Comparison of ENCODE assay signal across 10 cellular contexts in genomic region chr12:47082963-47083621, GRCh38. TPM values are rescaled to one million over a fixed set of nuclear protein-coding genes. Genes with fewer than 3 reads are reported as not detected.
DNase-seq lines count a peak whose midpoint lies in the region; ATAC-seq and TF ChIP-seq lines count a peak whose summit lies in the region.
"Had no signal": no experiment of that assay in that cellular context is flagged by ENCODE, and none has a peak within 500 bp of the region (broad histone marks: within the 10 kb centered on the region; RNA-seq: fewer than 3 reads in every experiment).

No MANE protein-coding gene starts in this region.

- H3K79me2 ChIP-seq in GM23248 (ENCODE audit: insufficient read depth): peaks cover 7% of the 10 kb centered on the region; the same call in 1 of the 2 replicates

- DNase-seq in AG04450 (ENCODE audit: low read depth, low spot score) (peak; percentile 57), GM23248 (peak; percentile 95), T1000 (lab: John Stamatoyannopoulos, UW) (peak; percentile 35), hepatic stellate cell (ENCODE audit: low spot score) (peak; percentile 70), H7 (no peak), cerebellum (ENCODE audit: low spot score) (no peak)
- no peak for DNase-seq in activated effector memory CD4-positive, alpha-beta T cell treated with Interleukin-2 at 50 U/mL for 16 hours
- DNase-seq: effector memory CD4-positive, alpha-beta T cell had no signal

- in situ Hi-C loops in GM23248 (cut with MboI): no loop called here

- H3K4me3 ChIP-seq in AG04450 (ENCODE audit: low read depth, low read length) (no peak overlapping the region), GM23248 (no peak overlapping the region), H7 (ENCODE audit: insufficient read depth, low read depth, low read length) (no peak overlapping the region)
- H3K4me3 ChIP-seq: GM12878 had no signal

- no peak for ATAC-seq in HG02610 (IDR thresholded peaks at IDR 0.05; ENCODE audit: unreplicated experiment)
- ATAC-seq: GM12878 had no signal

- TF ChIP-seq CTCF in AG04450 (IDR thresholded peaks at IDR 0.05; ENCODE audit: low read depth, low read length): no peak

- H3K36me3 ChIP-seq in GM23248 (ENCODE audit: low read depth) (no peaks in the 10 kb centered on the region), H7 (replicated peaks; ENCODE audit: control insufficient read depth, insufficient read depth, low read length) (no peaks in the 10 kb centered on the region)

- H3K27me3 ChIP-seq in AG04450 (ENCODE audit: control insufficient read depth, insufficient read depth, low read length): no peaks in the 10 kb centered on the region
- no peaks in the 10 kb centered on the region for H3K27me3 ChIP-seq in GM23248 (replicated peaks; ENCODE audit: insufficient read depth)
- H3K27me3 ChIP-seq in H7 (ENCODE audit: control insufficient read depth, insufficient read depth, low read length): peaks cover 2% of the 10 kb centered on the region; the same call in 1 of the 2 replicates

- H3K9me3 ChIP-seq in AG04450 (ENCODE audit: control insufficient read depth, insufficient read depth, low read length) (no peaks in the 10 kb centered on the region), GM23248 (ENCODE audit: low read depth) (no peaks in the 10 kb centered on the region)

- CTCF ChIA-PET in AG04450 (lab: Charles Lee): interaction anchor here (0.6 to 1.4 kb wide), 3 partner anchors 51 to 225 kb away, joined by 3 to 5 read pairs (median 4); no protein-coding TSS in a partner anchor

- H3K4me2 ChIP-seq in GM23248 (ENCODE audit: unreplicated experiment): no peak overlapping the region

- WGBS in GM23248 (ENCODE audit: low coverage in 1 of 2, low lambda C conversion rate in 2 of 2, missing lambda C conversion rate in 2 of 2), 2 experiments: 94 to 95% methylated on average over 5 of the region's 5 CpGs

- H2AFZ ChIP-seq in GM23248: no peak overlapping the region

- POLR2A ChIA-PET in AG04450 (lab: Yijun Ruan, JAX): interaction anchor here (1.1 to 2.3 kb wide), 2 partner anchors 12 to 225 kb away, joined by 3 to 8 read pairs; no protein-coding TSS in a partner anchor

- H3K9me2 ChIP-seq in GM23248 (ENCODE audit: insufficient read depth): no peaks in the 10 kb centered on the region

- peak overlapping the region; percentile 24 for H3K27ac ChIP-seq in AG04450 (ENCODE audit: low read depth, low read length)
- peak overlapping the region; percentile 14; the same call in 1 of the 2 replicates for H3K27ac ChIP-seq in GM23248

- no peaks in the 10 kb centered on the region for H4K20me1 ChIP-seq in GM23248 (ENCODE audit: insufficient read depth)

- H3F3A ChIP-seq in GM23248 (ENCODE audit: insufficient read depth): peaks cover 55% of the 10 kb centered on the region

- peaks cover 72% of the 10 kb centered on the region for H3K4me1 ChIP-seq in GM23248 (ENCODE audit: insufficient read depth)

- no peak overlapping the region for H3K9ac ChIP-seq in GM23248

RNA-seq across cellular contexts. Expression of gene AMIGO2, which starts 3.3 kb away (rescaled TPM):
- 15.5 and 18.7 TPM in 2 replicates for polyA plus RNA-seq in AG04450 (2011; rRNA removed)
- 8.4 and 10.0 TPM in 2 replicates for polyA minus RNA-seq in AG04450 (2011; rRNA and poly(A)+ RNA removed)
- total RNA-seq in GM23248 (2014; rRNA removed; shearing (Covaris generic)): 25.7 and 29.9 TPM in 2 replicates
- 19.6 and 20.5 TPM in 2 replicates for polyA plus RNA-seq in GM23248 (2016; fragmentation: Nextera tagmentation; extraction: Ambion mirVana)
- 10.3 and 15.3 TPM in 2 replicates for total RNA-seq in H7 (2014; rRNA removed; shearing (Covaris generic))
- total RNA-seq in cerebellum: 5.8 TPM

RNA-seq across cellular contexts. Expression of gene PCED1B, which starts 3.7 kb away (rescaled TPM):
- polyA plus RNA-seq in AG04450 (2011; rRNA removed): 0.88 and 1.1 TPM in 2 replicates
- 0.92 and 1.8 TPM in 2 replicates for polyA minus RNA-seq in AG04450 (2011; rRNA and poly(A)+ RNA removed)
- 2.9 and 3.5 TPM in 2 replicates for total RNA-seq in GM23248 (2014; rRNA removed; shearing (Covaris generic))
- 2.7 and 3.6 TPM in 2 replicates for polyA plus RNA-seq in GM23248 (2016; fragmentation: Nextera tagmentation; extraction: Ambion mirVana)
- 4.8 and 5.8 TPM in 2 replicates for total RNA-seq in H7 (2014; rRNA removed; shearing (Covaris generic))
- 0.27 TPM for total RNA-seq in cerebellum

Comparison
In these comparisons a context has a peak if more than half of its experiments do, and no peak if none do; other contexts are left out.
1. DNase-seq: peak in AG04450 (single experiment), GM23248 (single experiment), T1000 (single experiment) and hepatic stellate cell (single experiment); none in H7 (single experiment), activated effector memory CD4-positive, alpha-beta T cell treated with Interleukin-2 at 50 U/mL for 16 hours (single experiment) and cerebellum (single experiment).